In genomic region chr12:4771172-4771959, GRCh38 we compare ENCODE assay signal across 24 cellular contexts. TPM values are rescaled to one million over a fixed set of nuclear protein-coding genes. Genes with fewer than 3 reads are reported as not detected.
DNase-seq lines count a peak whose midpoint lies in the region; ATAC-seq, FAIRE-seq and TF ChIP-seq lines count a peak whose summit lies in the region.
"Had no signal": no experiment of that assay in that cellular context is flagged by ENCODE, and none has a peak within 500 bp of the region (broad histone marks: within the 10 kb centered on the region; RNA-seq: fewer than 3 reads in every experiment).

No MANE protein-coding gene starts in this region.

- H3K79me2 ChIP-seq in astrocyte (ENCODE audit: insufficient read depth, low read length) (no peaks in the 10 kb centered on the region), osteoblast (ENCODE audit: insufficient read depth, low read length) (no peaks in the 10 kb centered on the region)

- no peak for TF ChIP-seq CTCF in astrocyte (IDR thresholded peaks at IDR 0.05; ENCODE audit: insufficient read depth, low read depth, low read length)
- no peak for TF ChIP-seq CTCF in osteoblast (IDR thresholded peaks at IDR 0.05; ENCODE audit: extremely low read depth, low read depth, low read length)

- DNase-seq in DMS 273 (lab: John Stamatoyannopoulos, UW; ENCODE audit: unreplicated experiment) (peak; percentile 1), DMS 273 treated with DMSO at 0.1 percent for 48 hours (lab: John Stamatoyannopoulos, UW) (no peak), astrocyte (ENCODE audit: low read depth) (no peak), left cardiac atrium (no peak), osteoblast (ENCODE audit: insufficient read length, low spot score, missing footprints) (peak; percentile 71), DMS153 treated with DMSO at 0.1 percent for 48 hours (lab: John Stamatoyannopoulos, UW; ENCODE audit: unreplicated experiment) (no peak)
- no peak for DNase-seq in activated T-cell treated with anti-CD3 and anti-CD28 coated beads, Interleukin-2, amount 50 U/mL, for 48 hours
- DNase-seq: ACHN; CD4-positive, alpha-beta T cell; COR-L47; GOT3; HCEC 1CT; KBM-7; NCI-H1092; NCI-H1436; NCI-H187 treated with DMSO at 0.1 percent for 48 hours; NCI-H510A treated with DMSO at 0.1 percent for 48 hours; NCI-H748 treated with DMSO at 0.1 percent for 48 hours; Peyer's patch had no signal

- H3K36me3 Mint-ChIP-seq in astrocyte (ENCODE audit: low read depth, unreplicated experiment) = no peaks in the 10 kb centered on the region

- H3K27me3 ChIP-seq in astrocyte (ENCODE audit: insufficient read depth, low read length) (no peaks in the 10 kb centered on the region), osteoblast (ENCODE audit: insufficient read depth, low read length) (no peaks in the 10 kb centered on the region)
- H3K27me3 ChIP-seq: BLaER1, Peyer's patch had no signal

- H3K4me1 Mint-ChIP-seq in astrocyte (ENCODE audit: low read depth, unreplicated experiment) = peaks cover 21% of the 10 kb centered on the region

- H3K36me3 ChIP-seq in astrocyte (ENCODE audit: insufficient read depth, low read length) = no peaks in the 10 kb centered on the region
- H3K36me3 ChIP-seq in osteoblast (ENCODE audit: insufficient read depth, low read length) = no peaks in the 10 kb centered on the region
- H3K36me3 ChIP-seq: BLaER1, Peyer's patch had no signal

- peak overlapping the region; percentile 35 for H3K4me3 Mint-ChIP-seq in astrocyte (ENCODE audit: unreplicated experiment)
- H3K4me3 Mint-ChIP-seq: CD4-positive, alpha-beta T cell had no signal

- H3K9ac ChIP-seq in astrocyte (ENCODE audit: low read length) = no peak overlapping the region
- H3K9ac ChIP-seq: BLaER1 had no signal

- intact Hi-C loops in left cardiac atrium (cut with DNase I) = no loop called here

- no peak overlapping the region for H3K27ac Mint-ChIP-seq in astrocyte (ENCODE audit: unreplicated experiment)
- H3K27ac Mint-ChIP-seq: CD4-positive, alpha-beta T cell had no signal

- H4K20me1 ChIP-seq in astrocyte (ENCODE audit: insufficient read depth, low read length) (no peaks in the 10 kb centered on the region), osteoblast (ENCODE audit: insufficient read depth, low read length) (no peaks in the 10 kb centered on the region)
- H4K20me1 ChIP-seq: BLaER1 had no signal

- H3K4me2 ChIP-seq in astrocyte (ENCODE audit: low read length) (no peak overlapping the region), osteoblast (ENCODE audit: insufficient read depth, low read length) (no peak overlapping the region)
- H3K4me2 ChIP-seq: BLaER1 had no signal

- H3K27ac ChIP-seq in astrocyte (ENCODE audit: low read depth, low read length) = no peak overlapping the region
- H3K27ac ChIP-seq in osteoblast (ENCODE audit: low read depth, low read length) = no peak overlapping the region
- H3K27ac ChIP-seq: 22Rv1, BLaER1, Peyer's patch had no signal

- FAIRE-seq in astrocyte (lab: Jason Lieb, UNC) = no peak
- FAIRE-seq: GM12891 had no signal

- H2AFZ ChIP-seq in astrocyte (ENCODE audit: low read depth, low read length) (no peak overlapping the region), osteoblast (ENCODE audit: low read length) (no peak overlapping the region)

- no peaks in the 10 kb centered on the region for H3K9me3 Mint-ChIP-seq in astrocyte (ENCODE audit: unreplicated experiment)
- H3K9me3 Mint-ChIP-seq: CD4-positive, alpha-beta T cell had no signal

- H3K27me3 Mint-ChIP-seq in astrocyte (ENCODE audit: low read depth, unreplicated experiment) = peaks cover 3% of the 10 kb centered on the region

- H3K4me1 ChIP-seq in astrocyte (ENCODE audit: insufficient read depth, low read length) = no peaks in the 10 kb centered on the region
- no peaks in the 10 kb centered on the region for H3K4me1 ChIP-seq in osteoblast (ENCODE audit: insufficient read depth, low read length)
- H3K4me1 ChIP-seq: BLaER1, Peyer's patch had no signal

- H3K9me3 ChIP-seq in astrocyte (ENCODE audit: insufficient read depth, low read depth, low read length) (no peaks in the 10 kb centered on the region), osteoblast (ENCODE audit: low read depth, low read length) (no peaks in the 10 kb centered on the region)
- H3K9me3 ChIP-seq: BLaER1, Peyer's patch had no signal

- peak; percentile 21 to 46 for ATAC-seq in left cardiac atrium
- no peak for ATAC-seq in GM19324 (IDR thresholded peaks at IDR 0.05; ENCODE audit: low FRiP score, unreplicated experiment)

- H3K4me3 ChIP-seq in astrocyte (ENCODE audit: insufficient read depth, low read depth, low read length) (no peak overlapping the region), osteoblast (ENCODE audit: insufficient read depth, low read length) (no peak overlapping the region)
- H3K4me3 ChIP-seq: BLaER1, Peyer's patch had no signal

RNA-seq across cellular contexts. Expression of gene GALNT8, which starts 51.2 kb away (rescaled TPM):
- total RNA-seq in astrocyte (6.4 and 6.8 TPM in 2 replicates), left cardiac atrium (1 to 10 TPM; 3.5 to 4.3 TPM), osteoblast (not detected in 2 replicates)
- total RNA-seq: SK-MEL-5 had no signal

Comparison
In these comparisons a context has a peak if more than half of its experiments do, and no peak if none do; other contexts are left out.
1. DNase-seq: peak in DMS 273 (single experiment) and osteoblast (single experiment); none in DMS 273 treated with DMSO at 0.1 percent for 48 hours (single experiment), astrocyte (single experiment), left cardiac atrium (single experiment), DMS153 treated with DMSO at 0.1 percent for 48 hours (single experiment) and activated T-cell treated with anti-CD3 and anti-CD28 coated beads, Interleukin-2, amount 50 U/mL, for 48 hours (0 of 2).